In genomic region chr10:126663328-126663727, GRCh38 we compare ENCODE assay signal across 10 cellular contexts. TPM values are rescaled to one million over a fixed set of nuclear protein-coding genes. Genes with fewer than 3 reads are reported as not detected.
DNase-seq lines count a peak whose midpoint lies in the region; ATAC-seq, FAIRE-seq and TF ChIP-seq lines count a peak whose summit lies in the region.
"Had no signal": no experiment of that assay in that cellular context is flagged by ENCODE, and none has a peak within 500 bp of the region (broad histone marks: within the 10 kb centered on the region; RNA-seq: fewer than 3 reads in every experiment).

No MANE protein-coding gene starts in this region.

- H3K4me1 Mint-ChIP-seq in natural killer cell: peaks cover 23 to 26% of the 10 kb centered on the region in 2 donors
- H3K4me1 Mint-ChIP-seq: naive B cell had no signal

- no peaks in the 10 kb centered on the region for H3K36me3 Mint-ChIP-seq in natural killer cell
- H3K36me3 Mint-ChIP-seq: naive B cell had no signal

- intact Hi-C loops in natural killer cell (cut with micrococcal nuclease): no loop called here

- DNase-seq in AG08395 (ENCODE audit: low spot score): peak; percentile 93
- DNase-seq in MV-4-11 (lab: John Stamatoyannopoulos, UW): peak; percentile 85
- peak; percentile 85 for DNase-seq in epidermal melanocyte (ENCODE audit: insufficient read length, low spot score)
- peak; percentile 16 for DNase-seq in natural killer cell
- DNase-seq in NAMALWA (ENCODE audit: low spot score): no peak
- DNase-seq in HTR-8/SVneo (ENCODE audit: insufficient read length, low spot score): no peak
- DNase-seq: naive B cell, WERI-Rb-1 had no signal

- H3K9me3 Mint-ChIP-seq in natural killer cell: no peaks in the 10 kb centered on the region

- peaks cover 6 to 9% of the 10 kb centered on the region in 2 donors for H3K27me3 Mint-ChIP-seq in natural killer cell (ENCODE audit: low read depth in 2 of 2)

- no peak for TF ChIP-seq CTCF in natural killer cell (IDR thresholded peaks at IDR 0.05)

- peak overlapping the region; percentile 53 for H3K4me3 Mint-ChIP-seq in natural killer cell

- ATAC-seq in natural killer cell: peak; percentile 5 to 77 (median 75)
- ATAC-seq in GM19452 (IDR thresholded peaks at IDR 0.05; ENCODE audit: unreplicated experiment): no peak
- no peak for ATAC-seq in HG03442 (IDR thresholded peaks at IDR 0.05; ENCODE audit: unreplicated experiment)

- no peak for FAIRE-seq in HTR-8/SVneo (lab: Jason Lieb, UNC)

- H3K27ac Mint-ChIP-seq in natural killer cell: peak overlapping the region; percentile 51 to 71

RNA-seq across cellular contexts. Expression of gene C10orf90, which starts 7.2 kb away (rescaled TPM):
- not detected for total RNA-seq in natural killer cell

Comparison
In these comparisons a context has a peak if more than half of its experiments do, and no peak if none do; other contexts are left out.
1. DNase-seq: peak in AG08395 (single experiment), MV-4-11 (single experiment), epidermal melanocyte (single experiment) and natural killer cell (single experiment); none in NAMALWA (single experiment) and HTR-8/SVneo (single experiment).
2. ATAC-seq: peak in natural killer cell (3 of 3); none in GM19452 (single experiment) and HG03442 (single experiment).